ENCODE assay signal across 1 cellular context in genomic region chr15:65819563-65819960, GRCh38.
TF ChIP-seq lines count a peak whose summit lies in the region.

No MANE protein-coding gene starts in this region.

TF ChIP-seq in GM12878, 131 proteins besides CTCF, POLR2A, EP300 and RAD21:
- TF ChIP-seq HSF1 (IDR thresholded peaks at IDR 0.05; ENCODE audit: low read depth, low read length): no peak
- TF ChIP-seq TAF1 (IDR thresholded peaks at IDR 0.05; ENCODE audit: borderline replicate concordance, low read depth, low read length): no peak
- TF ChIP-seq FOS (IDR thresholded peaks at IDR 0.05; ENCODE audit: borderline replicate concordance, extremely low read depth, insufficient read length): no peak
- no peak for TF ChIP-seq MLLT1 (IDR thresholded peaks at IDR 0.05)
- no peak for TF ChIP-seq MYC (IDR thresholded peaks at IDR 0.05; ENCODE audit: insufficient read depth, insufficient read length, insufficient replicate concordance, low read length, severe bottlenecking)
- TF ChIP-seq RUNX3 (IDR thresholded peaks at IDR 0.05; ENCODE audit: low read length): no peak
- no peak for TF ChIP-seq PBX3 (IDR thresholded peaks at IDR 0.05; ENCODE audit: insufficient replicate concordance, low read depth, low read length)
- TF ChIP-seq CHD4 (IDR thresholded peaks at IDR 0.05): no peak
- no peak for TF ChIP-seq POLR2AphosphoS2 (IDR thresholded peaks at IDR 0.05; ENCODE audit: low read depth, low read length)
- TF ChIP-seq SIX5 (IDR thresholded peaks at IDR 0.05; ENCODE audit: low read depth, low read length, severe bottlenecking): no peak
- no peak for TF ChIP-seq CUX1 (IDR thresholded peaks at IDR 0.05; ENCODE audit: insufficient replicate concordance, low read depth, low read length)
- TF ChIP-seq WRNIP1 (IDR thresholded peaks at IDR 0.05; ENCODE audit: borderline replicate concordance, low read depth, low read length): no peak
- TF ChIP-seq RELB (IDR thresholded peaks at IDR 0.05; ENCODE audit: low read depth): no peak
- TF ChIP-seq TCF7 (IDR thresholded peaks at IDR 0.05; ENCODE audit: borderline replicate concordance): no peak
- TF ChIP-seq PRDM15 (CRISPR knock-in tag; IDR thresholded peaks at IDR 0.05): no peak
- no peak for TF ChIP-seq SREBF1 (IDR thresholded peaks at IDR 0.05; ENCODE audit: low read length)
- TF ChIP-seq ATF3 (IDR thresholded peaks at IDR 0.05; ENCODE audit: borderline replicate concordance, extremely low read depth, low read depth, low read length): no peak
- no peak for TF ChIP-seq IKZF1 (conservative IDR thresholded peaks at IDR 0.05)
- TF ChIP-seq MEF2B (IDR thresholded peaks at IDR 0.05; ENCODE audit: partially characterized antibody, poor library complexity, severe bottlenecking): no peak
- no peak for TF ChIP-seq TCF12 (IDR thresholded peaks at IDR 0.05; ENCODE audit: low read depth, low read length)
